ENCODE assay signal across 1 cellular context in the genomic region with DNA sequence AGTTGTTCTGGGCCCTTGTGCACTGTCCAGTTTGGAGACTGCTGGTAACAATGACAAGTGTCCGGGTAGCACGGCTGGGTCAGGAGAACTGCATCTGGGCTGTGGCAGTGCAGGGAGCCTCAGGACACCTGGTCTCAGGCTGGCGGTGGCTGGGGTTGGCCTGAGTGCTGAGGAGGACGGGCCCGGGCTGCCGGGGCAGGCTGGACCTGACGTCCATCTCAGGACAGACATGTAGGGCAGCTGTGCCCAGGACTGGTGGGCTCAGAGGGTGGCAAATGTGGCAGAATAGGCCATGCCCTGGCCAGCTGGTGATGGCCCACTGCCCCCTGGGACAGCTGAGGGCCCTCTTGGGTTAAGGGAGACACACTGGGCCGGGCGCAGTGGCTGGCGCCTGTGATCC.
TF ChIP-seq lines count a peak whose summit lies in the region.

No MANE protein-coding gene starts in this region.

TF ChIP-seq in HEK293T, 16 proteins besides CTCF, POLR2A, EP300 and RAD21:
- TF ChIP-seq FOXA1 (IDR thresholded peaks at IDR 0.05), result no peak
- no peak for TF ChIP-seq SP1 (IDR thresholded peaks at IDR 0.05)
